ENCODE assay signal across 18 cellular contexts in genomic region chr2:49950635-49951034, GRCh38.
DNase-seq lines count a peak whose midpoint lies in the region.
"Had no signal": no experiment of that assay in that cellular context is flagged by ENCODE, and none has a peak within 500 bp of the region (broad histone marks: within the 10 kb centered on the region; RNA-seq: fewer than 3 reads in every experiment).

No MANE protein-coding gene starts in this region.

- DNase-seq in NCI-H69 (lab: John Stamatoyannopoulos, UW) (peak; percentile 26), foreskin melanocyte (peak; percentile 55), renal cortical epithelial cell (ENCODE audit: low read depth) (peak; percentile 60), DMS153 treated with DMSO at 0.1 percent for 48 hours (lab: John Stamatoyannopoulos, UW; ENCODE audit: unreplicated experiment) (no peak), NCI-H1092 treated with DMSO at 0.1 percent for 48 hours (lab: John Stamatoyannopoulos, UW) (no peak), NCI-H2107 (lab: John Stamatoyannopoulos, UW) (no peak)
- DNase-seq: 8988T; ACHN; BE2C; C1 segment of cervical spinal cord; CD4-positive, alpha-beta memory T cell; CD4-positive, CD25-positive, alpha-beta regulatory T cell; CD8-positive, alpha-beta memory T cell; COR-L47; DMS 273 treated with DMSO at 0.1 percent for 48 hours; DMS153; DMS79 treated with DMSO at 0.1 percent for 48 hours; GF-D8 had no signal

Comparison
In these comparisons a context has a peak if more than half of its experiments do, and no peak if none do; other contexts are left out.
1. DNase-seq: peak in NCI-H69 (single experiment), foreskin melanocyte (single experiment) and renal cortical epithelial cell (single experiment); none in DMS153 treated with DMSO at 0.1 percent for 48 hours (single experiment), NCI-H1092 treated with DMSO at 0.1 percent for 48 hours (single experiment) and NCI-H2107 (single experiment).